In the genomic region with DNA sequence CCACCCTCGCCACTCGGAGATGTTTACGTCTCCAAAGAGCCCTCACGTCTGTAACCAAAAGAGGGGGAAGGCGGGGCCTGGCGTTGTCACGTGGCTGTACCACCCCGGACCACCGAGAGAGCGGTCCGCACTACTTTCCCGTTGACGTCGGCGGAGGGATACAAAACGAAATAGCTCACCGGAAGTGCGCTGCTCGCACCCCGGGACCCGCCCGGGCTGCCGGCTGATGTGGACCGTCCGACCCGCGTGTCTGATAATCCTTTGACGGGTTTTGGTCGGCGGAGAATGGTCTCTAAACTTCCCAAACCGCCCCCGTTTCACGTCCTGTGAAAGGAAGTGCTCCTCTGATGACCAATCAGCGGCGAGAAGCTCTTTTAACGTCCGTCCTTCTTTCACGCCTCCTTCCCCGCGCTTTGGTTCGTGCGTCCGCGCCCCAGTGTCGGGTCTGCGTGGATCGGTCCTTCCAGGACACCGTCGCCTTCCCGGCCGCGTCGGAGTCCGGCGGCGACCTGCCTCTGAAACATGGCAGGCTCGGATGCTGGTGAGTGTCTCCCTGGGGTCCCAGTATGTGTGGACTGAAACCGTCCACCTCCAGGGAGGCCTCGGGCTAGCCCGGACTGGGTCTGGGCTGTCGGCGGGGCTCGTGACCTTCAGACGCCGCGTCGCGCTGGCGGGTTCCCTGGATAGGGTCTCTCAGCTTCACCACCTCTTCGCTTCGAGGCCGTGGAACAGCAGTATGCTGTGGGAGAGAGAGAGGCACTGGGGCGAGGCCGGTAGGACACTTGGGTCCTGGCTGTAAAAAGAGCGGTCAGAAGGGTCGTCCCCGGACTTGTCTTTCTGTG, we compare ENCODE assay signal across 1 cellular context.
TF ChIP-seq lines count a peak whose summit lies in the region.

A gene with protein sequence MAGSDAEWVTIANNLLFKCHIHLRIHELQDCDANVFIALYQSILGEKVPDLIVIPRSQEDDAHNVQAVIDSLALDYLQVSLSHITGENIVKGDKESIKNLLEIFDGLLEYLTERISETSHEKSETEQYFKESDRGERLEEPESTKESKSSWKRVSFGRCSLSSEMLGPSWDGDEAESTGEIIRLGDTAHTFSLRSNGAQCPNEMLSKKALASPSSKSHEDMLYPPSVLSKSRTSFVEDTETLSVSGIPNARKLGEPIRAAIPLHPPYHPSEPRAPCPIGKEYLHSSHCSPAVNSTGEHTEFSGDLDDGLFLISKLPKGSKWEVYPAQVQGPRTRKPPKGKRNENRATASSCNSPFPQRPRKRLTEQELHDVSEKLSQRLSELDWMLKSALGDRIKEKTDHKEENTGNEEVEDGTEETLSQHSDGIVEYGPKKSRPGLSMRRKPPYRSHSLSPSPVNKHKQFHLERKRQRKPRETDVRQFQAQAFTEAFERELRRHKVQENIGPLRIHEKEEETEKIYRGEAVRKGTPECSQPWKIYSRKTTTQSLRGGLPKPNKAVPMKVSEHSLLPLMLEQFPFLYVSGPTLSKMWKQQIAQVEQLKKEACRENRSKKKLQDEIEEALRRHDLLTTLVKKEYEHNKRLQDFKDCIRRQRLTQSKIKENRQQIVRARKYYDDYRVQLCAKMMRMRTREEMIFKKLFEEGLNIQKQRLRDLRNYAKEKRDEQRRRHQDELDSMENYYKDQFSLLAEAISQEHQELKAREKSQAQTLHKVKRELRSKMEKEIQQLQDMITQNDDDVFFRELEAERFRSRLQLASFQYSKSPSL (plus strand): TSS at position 402 of the 842 bp plus-strand sequence. CDS start 121 bp downstream, at position 523.

TF ChIP-seq in H1, 55 proteins besides CTCF, POLR2A, EP300 and RAD21 (continued from another document):
- no peak for TF ChIP-seq KDM1A (IDR thresholded peaks at IDR 0.05; ENCODE audit: borderline replicate concordance, low read length)
- TF ChIP-seq RNF2 (IDR thresholded peaks at IDR 0.05; ENCODE audit: borderline replicate concordance, low read depth, low read length, missing control alignments, poor library complexity, severe bottlenecking): no peak
- TF ChIP-seq CHD1 (IDR thresholded peaks at IDR 0.05; ENCODE audit: low read depth, low read length): 0 out of 2 replicates have a peak, but pooled peaks have one; percentile 60
- TF ChIP-seq, protein P1, sequence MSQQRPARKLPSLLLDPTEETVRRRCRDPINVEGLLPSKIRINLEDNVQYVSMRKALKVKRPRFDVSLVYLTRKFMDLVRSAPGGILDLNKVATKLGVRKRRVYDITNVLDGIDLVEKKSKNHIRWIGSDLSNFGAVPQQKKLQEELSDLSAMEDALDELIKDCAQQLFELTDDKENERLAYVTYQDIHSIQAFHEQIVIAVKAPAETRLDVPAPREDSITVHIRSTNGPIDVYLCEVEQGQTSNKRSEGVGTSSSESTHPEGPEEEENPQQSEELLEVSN (IDR thresholded peaks at IDR 0.05): peak; percentile 56
- TF ChIP-seq, protein P2, sequence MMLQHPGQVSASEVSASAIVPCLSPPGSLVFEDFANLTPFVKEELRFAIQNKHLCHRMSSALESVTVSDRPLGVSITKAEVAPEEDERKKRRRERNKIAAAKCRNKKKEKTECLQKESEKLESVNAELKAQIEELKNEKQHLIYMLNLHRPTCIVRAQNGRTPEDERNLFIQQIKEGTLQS (IDR thresholded peaks at IDR 0.05; ENCODE audit: insufficient read depth, low read depth, low read length): 0 out of 2 replicates have a peak, but pooled peaks have one; percentile 29
- no peak; the same call in none of the 2 replicates for TF ChIP-seq TAF1 (IDR thresholded peaks at IDR 0.05; ENCODE audit: low read depth, low read length)
- no peak for TF ChIP-seq NRF1 (IDR thresholded peaks at IDR 0.05; ENCODE audit: low read depth, low read length)
- TF ChIP-seq SRF (IDR thresholded peaks at IDR 0.05; ENCODE audit: low read depth, low read length): peak; percentile 34; the same call in 1 of the 2 replicates
- TF ChIP-seq HDAC2 (IDR thresholded peaks at IDR 0.05; ENCODE audit: borderline replicate concordance in 1 of 2, low read depth in 2 of 2, low read length in 2 of 2): peak in 1 of 2 experiments; percentile 85; a peak in 2 of 4 replicates
- TF ChIP-seq NANOG (IDR thresholded peaks at IDR 0.05; ENCODE audit: insufficient read depth, low read depth, low read length, poor library complexity, severe bottlenecking): no peak
- TF ChIP-seq BCL11A (IDR thresholded peaks at IDR 0.05; ENCODE audit: low read depth in 2 of 2, low read length in 2 of 2): no peak
- no peak; the same call in 1 of the 2 replicates for TF ChIP-seq TBP (IDR thresholded peaks at IDR 0.05; ENCODE audit: low read depth, low read length)
- TF ChIP-seq PHF8 (conservative IDR thresholded peaks at IDR 0.05; ENCODE audit: low read depth, low read length): peak; percentile 88
- no peak for TF ChIP-seq SAP30 (IDR thresholded peaks at IDR 0.05; ENCODE audit: insufficient read depth, insufficient replicate concordance, low read length)
- no peak for TF ChIP-seq CBX5 (IDR thresholded peaks at IDR 0.05; ENCODE audit: low read depth, low read length)
- peak; percentile 85 for TF ChIP-seq GABPA (IDR thresholded peaks at IDR 0.05; ENCODE audit: borderline replicate concordance, insufficient read depth, low read length)
- TF ChIP-seq, protein P3, sequence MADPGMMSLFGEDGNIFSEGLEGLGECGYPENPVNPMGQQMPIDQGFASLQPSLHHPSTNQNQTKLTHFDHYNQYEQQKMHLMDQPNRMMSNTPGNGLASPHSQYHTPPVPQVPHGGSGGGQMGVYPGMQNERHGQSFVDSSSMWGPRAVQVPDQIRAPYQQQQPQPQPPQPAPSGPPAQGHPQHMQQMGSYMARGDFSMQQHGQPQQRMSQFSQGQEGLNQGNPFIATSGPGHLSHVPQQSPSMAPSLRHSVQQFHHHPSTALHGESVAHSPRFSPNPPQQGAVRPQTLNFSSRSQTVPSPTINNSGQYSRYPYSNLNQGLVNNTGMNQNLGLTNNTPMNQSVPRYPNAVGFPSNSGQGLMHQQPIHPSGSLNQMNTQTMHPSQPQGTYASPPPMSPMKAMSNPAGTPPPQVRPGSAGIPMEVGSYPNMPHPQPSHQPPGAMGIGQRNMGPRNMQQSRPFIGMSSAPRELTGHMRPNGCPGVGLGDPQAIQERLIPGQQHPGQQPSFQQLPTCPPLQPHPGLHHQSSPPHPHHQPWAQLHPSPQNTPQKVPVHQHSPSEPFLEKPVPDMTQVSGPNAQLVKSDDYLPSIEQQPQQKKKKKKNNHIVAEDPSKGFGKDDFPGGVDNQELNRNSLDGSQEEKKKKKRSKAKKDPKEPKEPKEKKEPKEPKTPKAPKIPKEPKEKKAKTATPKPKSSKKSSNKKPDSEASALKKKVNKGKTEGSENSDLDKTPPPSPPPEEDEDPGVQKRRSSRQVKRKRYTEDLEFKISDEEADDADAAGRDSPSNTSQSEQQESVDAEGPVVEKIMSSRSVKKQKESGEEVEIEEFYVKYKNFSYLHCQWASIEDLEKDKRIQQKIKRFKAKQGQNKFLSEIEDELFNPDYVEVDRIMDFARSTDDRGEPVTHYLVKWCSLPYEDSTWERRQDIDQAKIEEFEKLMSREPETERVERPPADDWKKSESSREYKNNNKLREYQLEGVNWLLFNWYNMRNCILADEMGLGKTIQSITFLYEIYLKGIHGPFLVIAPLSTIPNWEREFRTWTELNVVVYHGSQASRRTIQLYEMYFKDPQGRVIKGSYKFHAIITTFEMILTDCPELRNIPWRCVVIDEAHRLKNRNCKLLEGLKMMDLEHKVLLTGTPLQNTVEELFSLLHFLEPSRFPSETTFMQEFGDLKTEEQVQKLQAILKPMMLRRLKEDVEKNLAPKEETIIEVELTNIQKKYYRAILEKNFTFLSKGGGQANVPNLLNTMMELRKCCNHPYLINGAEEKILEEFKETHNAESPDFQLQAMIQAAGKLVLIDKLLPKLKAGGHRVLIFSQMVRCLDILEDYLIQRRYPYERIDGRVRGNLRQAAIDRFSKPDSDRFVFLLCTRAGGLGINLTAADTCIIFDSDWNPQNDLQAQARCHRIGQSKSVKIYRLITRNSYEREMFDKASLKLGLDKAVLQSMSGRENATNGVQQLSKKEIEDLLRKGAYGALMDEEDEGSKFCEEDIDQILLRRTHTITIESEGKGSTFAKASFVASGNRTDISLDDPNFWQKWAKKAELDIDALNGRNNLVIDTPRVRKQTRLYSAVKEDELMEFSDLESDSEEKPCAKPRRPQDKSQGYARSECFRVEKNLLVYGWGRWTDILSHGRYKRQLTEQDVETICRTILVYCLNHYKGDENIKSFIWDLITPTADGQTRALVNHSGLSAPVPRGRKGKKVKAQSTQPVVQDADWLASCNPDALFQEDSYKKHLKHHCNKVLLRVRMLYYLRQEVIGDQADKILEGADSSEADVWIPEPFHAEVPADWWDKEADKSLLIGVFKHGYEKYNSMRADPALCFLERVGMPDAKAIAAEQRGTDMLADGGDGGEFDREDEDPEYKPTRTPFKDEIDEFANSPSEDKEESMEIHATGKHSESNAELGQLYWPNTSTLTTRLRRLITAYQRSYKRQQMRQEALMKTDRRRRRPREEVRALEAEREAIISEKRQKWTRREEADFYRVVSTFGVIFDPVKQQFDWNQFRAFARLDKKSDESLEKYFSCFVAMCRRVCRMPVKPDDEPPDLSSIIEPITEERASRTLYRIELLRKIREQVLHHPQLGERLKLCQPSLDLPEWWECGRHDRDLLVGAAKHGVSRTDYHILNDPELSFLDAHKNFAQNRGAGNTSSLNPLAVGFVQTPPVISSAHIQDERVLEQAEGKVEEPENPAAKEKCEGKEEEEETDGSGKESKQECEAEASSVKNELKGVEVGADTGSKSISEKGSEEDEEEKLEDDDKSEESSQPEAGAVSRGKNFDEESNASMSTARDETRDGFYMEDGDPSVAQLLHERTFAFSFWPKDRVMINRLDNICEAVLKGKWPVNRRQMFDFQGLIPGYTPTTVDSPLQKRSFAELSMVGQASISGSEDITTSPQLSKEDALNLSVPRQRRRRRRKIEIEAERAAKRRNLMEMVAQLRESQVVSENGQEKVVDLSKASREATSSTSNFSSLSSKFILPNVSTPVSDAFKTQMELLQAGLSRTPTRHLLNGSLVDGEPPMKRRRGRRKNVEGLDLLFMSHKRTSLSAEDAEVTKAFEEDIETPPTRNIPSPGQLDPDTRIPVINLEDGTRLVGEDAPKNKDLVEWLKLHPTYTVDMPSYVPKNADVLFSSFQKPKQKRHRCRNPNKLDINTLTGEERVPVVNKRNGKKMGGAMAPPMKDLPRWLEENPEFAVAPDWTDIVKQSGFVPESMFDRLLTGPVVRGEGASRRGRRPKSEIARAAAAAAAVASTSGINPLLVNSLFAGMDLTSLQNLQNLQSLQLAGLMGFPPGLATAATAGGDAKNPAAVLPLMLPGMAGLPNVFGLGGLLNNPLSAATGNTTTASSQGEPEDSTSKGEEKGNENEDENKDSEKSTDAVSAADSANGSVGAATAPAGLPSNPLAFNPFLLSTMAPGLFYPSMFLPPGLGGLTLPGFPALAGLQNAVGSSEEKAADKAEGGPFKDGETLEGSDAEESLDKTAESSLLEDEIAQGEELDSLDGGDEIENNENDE (IDR thresholded peaks at IDR 0.05; ENCODE audit: insufficient replicate concordance, low read length): no peak
- no peak for TF ChIP-seq SIRT6 (IDR thresholded peaks at IDR 0.05; ENCODE audit: low read length)
- TF ChIP-seq JUN (IDR thresholded peaks at IDR 0.05; ENCODE audit: low read depth, low read length): no peak
- TF ChIP-seq SP2 (IDR thresholded peaks at IDR 0.05; ENCODE audit: low read length): no peak
- peak; percentile 63 for TF ChIP-seq TAF7 (optimal IDR thresholded peaks at IDR 0.05; ENCODE audit: borderline replicate concordance, low read depth, low read length)
- TF ChIP-seq, protein P4, sequence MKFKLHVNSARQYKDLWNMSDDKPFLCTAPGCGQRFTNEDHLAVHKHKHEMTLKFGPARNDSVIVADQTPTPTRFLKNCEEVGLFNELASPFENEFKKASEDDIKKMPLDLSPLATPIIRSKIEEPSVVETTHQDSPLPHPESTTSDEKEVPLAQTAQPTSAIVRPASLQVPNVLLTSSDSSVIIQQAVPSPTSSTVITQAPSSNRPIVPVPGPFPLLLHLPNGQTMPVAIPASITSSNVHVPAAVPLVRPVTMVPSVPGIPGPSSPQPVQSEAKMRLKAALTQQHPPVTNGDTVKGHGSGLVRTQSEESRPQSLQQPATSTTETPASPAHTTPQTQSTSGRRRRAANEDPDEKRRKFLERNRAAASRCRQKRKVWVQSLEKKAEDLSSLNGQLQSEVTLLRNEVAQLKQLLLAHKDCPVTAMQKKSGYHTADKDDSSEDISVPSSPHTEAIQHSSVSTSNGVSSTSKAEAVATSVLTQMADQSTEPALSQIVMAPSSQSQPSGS (IDR thresholded peaks at IDR 0.05; ENCODE audit: low read length): peak; percentile 85; the same call in 1 of the 2 replicates
- TF ChIP-seq CBX8 (IDR thresholded peaks at IDR 0.05; ENCODE audit: borderline replicate concordance, low read depth, low read length): no peak
- no peak for TF ChIP-seq MAFK (IDR thresholded peaks at IDR 0.05; ENCODE audit: low read depth, low read length)
- TF ChIP-seq CREB1 (IDR thresholded peaks at IDR 0.05): peak; percentile 86
- no peak for TF ChIP-seq FOSL1 (IDR thresholded peaks at IDR 0.05; ENCODE audit: insufficient read depth, low read depth, low read length)
- TF ChIP-seq YY1 (IDR thresholded peaks at IDR 0.05; ENCODE audit: low read depth, low read length): peak; percentile 50; the same call in 1 of the 2 replicates
- peak; percentile 93 for TF ChIP-seq ASH2L (IDR thresholded peaks at IDR 0.05; ENCODE audit: low read length)
- TF ChIP-seq KDM5A (IDR thresholded peaks at IDR 0.05; ENCODE audit: low read length): no peak
- peak; percentile 11 for TF ChIP-seq BACH1 (IDR thresholded peaks at IDR 0.05; ENCODE audit: low read length)
- peak; percentile 91 for TF ChIP-seq CHD2 (IDR thresholded peaks at IDR 0.05; ENCODE audit: low read length)
- TF ChIP-seq, protein P5, sequence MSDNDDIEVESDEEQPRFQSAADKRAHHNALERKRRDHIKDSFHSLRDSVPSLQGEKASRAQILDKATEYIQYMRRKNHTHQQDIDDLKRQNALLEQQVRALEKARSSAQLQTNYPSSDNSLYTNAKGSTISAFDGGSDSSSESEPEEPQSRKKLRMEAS (IDR thresholded peaks at IDR 0.05): peak; percentile 79
- peak; percentile 77 for TF ChIP-seq KDM4A (IDR thresholded peaks at IDR 0.05; ENCODE audit: low read depth, low read length, severe bottlenecking)
- no peak for TF ChIP-seq SIX5 (IDR thresholded peaks at IDR 0.05; ENCODE audit: low read depth, low read length)
- no peak for TF ChIP-seq CTBP2 (IDR thresholded peaks at IDR 0.05; ENCODE audit: borderline replicate concordance, insufficient read depth, insufficient read length, low read length)
- no peak; the same call in 1 of the 2 replicates for TF ChIP-seq JUND (IDR thresholded peaks at IDR 0.05; ENCODE audit: low read length)
- peak; percentile 47 for TF ChIP-seq RBBP5 (IDR thresholded peaks at IDR 0.05; ENCODE audit: borderline replicate concordance, low read depth, low read length)
- TF ChIP-seq POU5F1 (IDR thresholded peaks at IDR 0.05; ENCODE audit: low read depth, low read length): no peak
- TF ChIP-seq ZNF274 (IDR thresholded peaks at IDR 0.05; ENCODE audit: borderline replicate concordance, extremely low read depth, low read length): no peak
- TF ChIP-seq GTF2F1 (IDR thresholded peaks at IDR 0.05; ENCODE audit: borderline replicate concordance, low read depth, low read length): 0 out of 2 replicates have a peak, but pooled peaks have one; percentile 25
- TF ChIP-seq SP4 (IDR thresholded peaks at IDR 0.05; ENCODE audit: low read length): peak; percentile 87
- TF ChIP-seq RFX5 (IDR thresholded peaks at IDR 0.05; ENCODE audit: borderline replicate concordance, low read depth, low read length): no peak; the same call in 1 of the 2 replicates
- TF ChIP-seq SP1 (IDR thresholded peaks at IDR 0.05; ENCODE audit: low read depth, low read length): peak; percentile 75
- TF ChIP-seq EZH2 (IDR thresholded peaks at IDR 0.05; ENCODE audit: low read depth, low read length, severe bottlenecking): no peak
